ENCODE assay signal across 4 cellular contexts in genomic region chr4:81324594-81324993, GRCh38.
A peak's percentile ranks its signal among the peaks of the same experiment; 100 is the strongest.
TF ChIP-seq lines count a peak whose summit lies in the region.

No MANE protein-coding gene starts in this region.

TF ChIP-seq in A549, 52 proteins besides CTCF, POLR2A, EP300 and RAD21:
- TF ChIP-seq MAFK (IDR thresholded peaks at IDR 0.05; ENCODE audit: partially characterized antibody): peak; percentile 31

TF ChIP-seq in IMR-90, 13 proteins besides CTCF, POLR2A, EP300 and RAD21:
- TF ChIP-seq MAFK (IDR thresholded peaks at IDR 0.05; ENCODE audit: low read depth, low read length): peak; percentile 67
TF ChIP-seq in IMR-90: peak in this region for 1; not testable (repeated sequence) for 12.

TF ChIP-seq in K562, 482 proteins besides CTCF, POLR2A, EP300 and RAD21:
- TF ChIP-seq MAFG (tag; conservative IDR thresholded peaks at IDR 0.05) (peak; percentile 34; the same call in 1 of the 2 replicates), C11orf30 (IDR thresholded peaks at IDR 0.05; ENCODE audit: low read depth) (peak; percentile 59), ZNF316 (IDR thresholded peaks at IDR 0.05) (peak; percentile 65)

TF ChIP-seq in HepG2, 621 proteins besides CTCF, POLR2A, EP300 and RAD21:
- peak in 1 of 2 experiments; percentile 61; a peak in 2 of 4 replicates for TF ChIP-seq MAFK (conservative IDR thresholded peaks at IDR 0.05 in 1 of 2, IDR thresholded peaks at IDR 0.05 in 1 of 2; ENCODE audit: low read length in 2 of 2)
- peak; percentile 23; the same call in 1 of the 2 replicates for TF ChIP-seq MAFF (IDR thresholded peaks at IDR 0.05; ENCODE audit: low read depth, low read length)
